Comparison of ENCODE assay signal across 17 cellular contexts in genomic region chr3:114732353-114732752, GRCh38.
A peak's percentile ranks its signal among the peaks of the same experiment; 100 is the strongest.
DNase-seq lines count a peak whose midpoint lies in the region; ATAC-seq, FAIRE-seq and TF ChIP-seq lines count a peak whose summit lies in the region.
"Had no signal": no experiment of that assay in that cellular context is flagged by ENCODE, and none has a peak within 500 bp of the region (broad histone marks: within the 10 kb centered on the region; RNA-seq: fewer than 3 reads in every experiment).

No MANE protein-coding gene starts in this region.

- no peak overlapping the region for H3K9ac ChIP-seq in endothelial cell of umbilical vein (replicated peaks; ENCODE audit: extremely low read depth, insufficient read depth, low read length)
- H3K9ac ChIP-seq: BLaER1 had no signal

- H3K36me3 Mint-ChIP-seq in Caco-2 (ENCODE audit: insufficient read depth, unreplicated experiment) = no peaks in the 10 kb centered on the region
- H3K36me3 Mint-ChIP-seq: CD14-positive monocyte had no signal

- H3K79me2 ChIP-seq in endothelial cell of umbilical vein (ENCODE audit: control insufficient read depth, insufficient read depth, low read length) = no peaks in the 10 kb centered on the region
- H3K79me2 ChIP-seq in OCI-LY7 (ENCODE audit: insufficient read depth, low read depth, low read length) = no peaks in the 10 kb centered on the region

- intact Hi-C loops in Caco-2 (cut with micrococcal nuclease; ENCODE audit: unreplicated experiment) (no loop called here), endothelial cell of umbilical vein (cut with micrococcal nuclease) (no loop called here), psoas muscle (cut with DNase I) (no loop called here), OCI-LY7 (cut with micrococcal nuclease; ENCODE audit: unreplicated experiment) (no loop called here), ascending aorta (cut with DNase I) (no loop called here)

- FAIRE-seq in endothelial cell of umbilical vein (lab: Jason Lieb, UNC) = no peak
- FAIRE-seq: GM12878, H1 had no signal

- no peaks in the 10 kb centered on the region for H3K9me1 ChIP-seq in endothelial cell of umbilical vein (replicated peaks; ENCODE audit: control insufficient read depth, extremely low read depth, insufficient read depth, low read length)

- no peaks in the 10 kb centered on the region for H3K27me3 Mint-ChIP-seq in Caco-2 (ENCODE audit: insufficient read depth, unreplicated experiment)
- H3K27me3 Mint-ChIP-seq: CD4-positive, alpha-beta memory T cell had no signal

- H3K4me1 Mint-ChIP-seq in Caco-2 (ENCODE audit: low read depth, unreplicated experiment) = peaks cover 17% of the 10 kb centered on the region
- H3K4me1 Mint-ChIP-seq: H9 had no signal

- H3K9me3 Mint-ChIP-seq in Caco-2 (ENCODE audit: unreplicated experiment) = no peaks in the 10 kb centered on the region
- H3K9me3 Mint-ChIP-seq: CD14-positive monocyte, H9 had no signal

- H2AFZ ChIP-seq in endothelial cell of umbilical vein (ENCODE audit: low read depth, low read length) (no peak overlapping the region), OCI-LY7 (ENCODE audit: low read length) (no peak overlapping the region)

- H3K27ac Mint-ChIP-seq in Caco-2 (ENCODE audit: unreplicated experiment) = peak overlapping the region; percentile 9
- H3K27ac Mint-ChIP-seq: CD14-positive monocyte had no signal

- WGBS in psoas muscle, 3 donors = 39 to 45% (median 40%) methylated on average over 3 of the region's 3 CpGs

- dilution Hi-C loops in endothelial cell of umbilical vein (cut with MboI; ENCODE audit: extremely low pct_ligation_motif_present, low sequenced_read_pairs) = no loop called here

- no peak overlapping the region for H3K4me3 Mint-ChIP-seq in Caco-2 (ENCODE audit: unreplicated experiment)
- H3K4me3 Mint-ChIP-seq: CD14-positive monocyte; CD4-positive, alpha-beta memory T cell; H9 had no signal

- peaks cover 22% of the 10 kb centered on the region for H3K4me1 ChIP-seq in Caco-2
- no peaks in the 10 kb centered on the region for H3K4me1 ChIP-seq in endothelial cell of umbilical vein (ENCODE audit: control insufficient read depth, extremely low read depth, insufficient read depth, low read length)
- H3K4me1 ChIP-seq in psoas muscle = peaks cover 5% of the 10 kb centered on the region
- H3K4me1 ChIP-seq in OCI-LY7 (ENCODE audit: insufficient read depth, low read length, poor library complexity, severe bottlenecking) = no peaks in the 10 kb centered on the region
- H3K4me1 ChIP-seq in ascending aorta = no peaks in the 10 kb centered on the region
- H3K4me1 ChIP-seq: A549, BLaER1 had no signal

- BruUV-seq in Caco-2 (replicated peaks; lab: Mats Ljungman, UMichigan) = no TSS peak
- no TSS peak for BruUV-seq in endothelial cell of umbilical vein (replicated peaks; lab: Mats Ljungman, UMichigan)
- no TSS peak for BruUV-seq in OCI-LY7 (replicated peaks; lab: Mats Ljungman, UMichigan)

- no peak overlapping the region for H3K27ac ChIP-seq in endothelial cell of umbilical vein (ENCODE audit: insufficient read depth, low read depth, low read length)
- H3K27ac ChIP-seq in psoas muscle = peak overlapping the region; percentile 10
- H3K27ac ChIP-seq in OCI-LY7 (ENCODE audit: low read depth, low read length, poor library complexity, severe bottlenecking) = no peak overlapping the region
- H3K27ac ChIP-seq in ascending aorta = no peak overlapping the region
- H3K27ac ChIP-seq: A549, BLaER1 had no signal

- H3K9me3 ChIP-seq in Caco-2 = no peaks in the 10 kb centered on the region
- H3K9me3 ChIP-seq in endothelial cell of umbilical vein (replicated peaks; ENCODE audit: control insufficient read depth, insufficient read depth, low read length) = no peaks in the 10 kb centered on the region
- H3K9me3 ChIP-seq in psoas muscle = no peaks in the 10 kb centered on the region
- H3K9me3 ChIP-seq in OCI-LY7 (ENCODE audit: low read length) = no peaks in the 10 kb centered on the region
- no peaks in the 10 kb centered on the region for H3K9me3 ChIP-seq in ascending aorta
- H3K9me3 ChIP-seq: A549, BLaER1 had no signal

- ATAC-seq in psoas muscle = no peak
- ATAC-seq in GM21619 (IDR thresholded peaks at IDR 0.05; ENCODE audit: unreplicated experiment) = no peak
- ATAC-seq: A549, GM12878 had no signal

- H3K4me2 ChIP-seq in endothelial cell of umbilical vein (ENCODE audit: insufficient read depth, low read length) (no peak overlapping the region), OCI-LY7 (ENCODE audit: low read length) (no peak overlapping the region)
- H3K4me2 ChIP-seq: A549, BLaER1 had no signal

- POLR2A ChIA-PET in Caco-2 (lab: Charles Lee) (no interaction called here), endothelial cell of umbilical vein (lab: Charles Lee) (no interaction called here), OCI-LY7 (lab: Charles Lee) (no interaction called here)

- DNase-seq in Caco-2 = no peak
- peak; percentile 55 for DNase-seq in cerebellar cortex (ENCODE audit: low spot score)
- peak; percentile 2 for DNase-seq in endothelial cell of umbilical vein (ENCODE audit: low read depth, low spot score)
- no peak for DNase-seq in psoas muscle
- DNase-seq in central memory CD4-positive, alpha-beta T cell = no peak
- DNase-seq in OCI-LY7 (ENCODE audit: low spot score) = no peak
- no peak for DNase-seq in ascending aorta (ENCODE audit: low spot score in 2 of 2)
- DNase-seq: Calu3; CD4-positive, alpha-beta memory T cell; DMS79 treated with DMSO at 0.1 percent for 48 hours; H9 had no signal

- H3K9me2 ChIP-seq in OCI-LY7 (ENCODE audit: insufficient read depth, low read length) = no peaks in the 10 kb centered on the region

- CTCF ChIA-PET in Caco-2 (lab: Charles Lee) = no interaction called here
- CTCF ChIA-PET in endothelial cell of umbilical vein (lab: Charles Lee) = no interaction called here
- CTCF ChIA-PET in OCI-LY7 (lab: Charles Lee; ENCODE audit: unreplicated experiment) = no interaction called here

- TF ChIP-seq CTCF in Caco-2 (IDR thresholded peaks at IDR 0.05; ENCODE audit: insufficient read depth in 1 of 2, low read depth in 1 of 2, low read length in 1 of 2, severe bottlenecking in 1 of 2, unreplicated experiment in 1 of 2) (no peak), endothelial cell of umbilical vein (IDR thresholded peaks at IDR 0.05; ENCODE audit: extremely low read depth in 1 of 2, insufficient read depth in 1 of 2, low read depth in 1 of 2, low read length in 2 of 2) (no peak), psoas muscle (IDR thresholded peaks at IDR 0.05) (no peak), OCI-LY7 (conservative IDR thresholded peaks at IDR 0.05; ENCODE audit: low read length) (no peak), ascending aorta (IDR thresholded peaks at IDR 0.05) (no peak)

- H3K4me3 ChIP-seq in Caco-2 (ENCODE audit: low read depth, low read length) (no peak overlapping the region), endothelial cell of umbilical vein (replicated peaks in 1 of 3; ENCODE audit: insufficient read depth in 1 of 3, low read depth in 1 of 3, low read length in 3 of 3) (no peak overlapping the region), psoas muscle (no peak overlapping the region), OCI-LY7 (ENCODE audit: low read depth, low read length, poor library complexity, severe bottlenecking) (no peak overlapping the region), ascending aorta (no peak overlapping the region)
- H3K4me3 ChIP-seq: A549, BLaER1, GM12878 had no signal

- H3K27me3 ChIP-seq in Caco-2 (replicated peaks; ENCODE audit: control insufficient read depth, insufficient read depth, low read length) (no peaks in the 10 kb centered on the region), endothelial cell of umbilical vein (ENCODE audit: control insufficient read depth in 2 of 2, insufficient read depth in 2 of 2, low read length in 2 of 2) (no peaks in the 10 kb centered on the region), psoas muscle (ENCODE audit: insufficient read depth in 3 of 3, low read length in 2 of 3) (no peaks in the 10 kb centered on the region), ascending aorta (no peaks in the 10 kb centered on the region)
- H3K27me3 ChIP-seq: BLaER1 had no signal

- H3K36me3 ChIP-seq in Caco-2 (ENCODE audit: control insufficient read depth, insufficient read depth, low read length) (no peaks in the 10 kb centered on the region), endothelial cell of umbilical vein (ENCODE audit: control insufficient read depth in 2 of 2, extremely low read depth in 1 of 2, insufficient read depth in 2 of 2, low read length in 2 of 2) (no peaks in the 10 kb centered on the region), psoas muscle (ENCODE audit: insufficient read depth in 1 of 2, low read depth in 1 of 2) (no peaks in the 10 kb centered on the region), OCI-LY7 (ENCODE audit: insufficient read depth, low read length) (no peaks in the 10 kb centered on the region), ascending aorta (no peaks in the 10 kb centered on the region)
- H3K36me3 ChIP-seq: BLaER1 had no signal

- TF ChIP-seq POLR2A in endothelial cell of umbilical vein (IDR thresholded peaks at IDR 0.05; ENCODE audit: low read depth, low read length) = no peak

- H4K20me1 ChIP-seq in endothelial cell of umbilical vein (replicated peaks; ENCODE audit: control insufficient read depth, extremely low read depth, insufficient read depth, low read length) = no peaks in the 10 kb centered on the region
- H4K20me1 ChIP-seq in OCI-LY7 (ENCODE audit: insufficient read depth, low read length) = no peaks in the 10 kb centered on the region
- H4K20me1 ChIP-seq: BLaER1 had no signal

TF ChIP-seq in endothelial cell of umbilical vein, 7 proteins besides CTCF, POLR2A, EP300 and RAD21:
- TF ChIP-seq GATA2 (IDR thresholded peaks at IDR 0.05; ENCODE audit: insufficient read depth, insufficient read length, low read depth, low read length) = no peak
- TF ChIP-seq JUN (IDR thresholded peaks at IDR 0.05; ENCODE audit: borderline replicate concordance, insufficient read depth, insufficient read length, low read depth) = no peak
- no peak for TF ChIP-seq MAX (IDR thresholded peaks at IDR 0.05; ENCODE audit: insufficient read depth, insufficient read length)
- TF ChIP-seq FOS (IDR thresholded peaks at IDR 0.05; ENCODE audit: borderline replicate concordance, insufficient read depth, low read length) = no peak
- TF ChIP-seq EZH2 (IDR thresholded peaks at IDR 0.05; ENCODE audit: borderline replicate concordance, low read depth, low read length, severe bottlenecking) = no peak
- TF ChIP-seq MYC (IDR thresholded peaks at IDR 0.05; ENCODE audit: low read depth, low read length) = no peak
- TF ChIP-seq POLR2AphosphoS5 (IDR thresholded peaks at IDR 0.05; ENCODE audit: insufficient read depth, low read depth, low read length) = no peak

Comparison
In these comparisons a context has a peak if more than half of its experiments do, and no peak if none do; other contexts are left out.
1. DNase-seq: peak in cerebellar cortex (single experiment) and endothelial cell of umbilical vein (single experiment); none in Caco-2 (0 of 2), psoas muscle (0 of 2), central memory CD4-positive, alpha-beta T cell (single experiment), OCI-LY7 (single experiment) and ascending aorta (0 of 2).